In genomic region chr7:99312316-99313203, GRCh38 we compare ENCODE assay signal across 2 cellular contexts.
TF ChIP-seq lines count a peak whose summit lies in the region.

No MANE protein-coding gene starts in this region.

TF ChIP-seq in GM23338, 12 proteins besides CTCF, POLR2A, EP300 and RAD21:
- TF ChIP-seq JUNB (IDR thresholded peaks at IDR 0.05; ENCODE audit: unreplicated experiment) (no peak), ZNF114 (CRISPR knock-in tag; IDR thresholded peaks at IDR 0.05) (no peak), POLR2AphosphoS5 (IDR thresholded peaks at IDR 0.05; ENCODE audit: low read depth) (no peak), CREB1 (CRISPR knock-in tag; IDR thresholded peaks at IDR 0.05; ENCODE audit: low read depth) (no peak), STAT1 (IDR thresholded peaks at IDR 0.05; ENCODE audit: unreplicated experiment) (no peak), NANOG (IDR thresholded peaks at IDR 0.05; ENCODE audit: borderline replicate concordance) (no peak), EZH2phosphoT487 (IDR thresholded peaks at IDR 0.05; ENCODE audit: unreplicated experiment) (no peak), EZH2 (IDR thresholded peaks at IDR 0.05; ENCODE audit: low read depth, unreplicated experiment) (no peak), ETS1 (IDR thresholded peaks at IDR 0.05) (no peak), REST (IDR thresholded peaks at IDR 0.05; ENCODE audit: unreplicated experiment) (no peak), ZNF331 (CRISPR knock-in tag; IDR thresholded peaks at IDR 0.05; ENCODE audit: low read depth) (no peak), ZNF462 (CRISPR knock-in tag; IDR thresholded peaks at IDR 0.05) (no peak)

TF ChIP-seq in H1, 55 proteins besides CTCF, POLR2A, EP300 and RAD21:
- TF ChIP-seq ATF2 (IDR thresholded peaks at IDR 0.05; ENCODE audit: low read length) (no peak), BACH1 (IDR thresholded peaks at IDR 0.05; ENCODE audit: low read length) (0 out of 2 replicates have a peak, but pooled peaks have one; percentile 16), SIN3A (conservative IDR thresholded peaks at IDR 0.05 in 1 of 2, IDR thresholded peaks at IDR 0.05 in 1 of 2; ENCODE audit: low read depth in 1 of 2, low read length in 2 of 2) (no peak), JUND (IDR thresholded peaks at IDR 0.05; ENCODE audit: low read length) (no peak), SIRT6 (IDR thresholded peaks at IDR 0.05; ENCODE audit: low read length) (no peak), TEAD4 (IDR thresholded peaks at IDR 0.05; ENCODE audit: low read depth, low read length) (no peak), JUN (IDR thresholded peaks at IDR 0.05; ENCODE audit: low read depth, low read length) (no peak)
